8 cellular contexts compared by ENCODE assay signal in the genomic region with DNA sequence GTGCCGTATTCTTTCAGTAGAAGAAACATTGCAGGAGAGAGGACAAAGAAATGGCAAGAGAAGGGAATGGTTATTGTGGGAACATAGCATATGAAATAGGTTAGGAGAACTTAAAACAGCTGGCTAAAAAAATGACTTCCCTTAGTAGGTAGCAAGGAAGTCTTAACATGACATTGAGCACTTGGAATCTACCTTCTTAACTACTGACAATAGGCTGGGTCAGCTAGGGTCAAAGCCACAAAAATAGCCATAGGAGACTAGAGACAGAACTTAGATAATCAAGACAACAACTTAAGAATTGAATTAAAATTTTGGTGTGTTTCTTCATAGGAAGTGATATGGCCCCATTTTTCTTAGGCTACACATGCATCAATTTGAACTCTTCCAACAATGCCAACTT.
"Had no signal": no experiment of that assay in that cellular context is flagged by ENCODE, and none has a peak within 500 bp of the region (broad histone marks: within the 10 kb centered on the region; RNA-seq: fewer than 3 reads in every experiment).

No MANE protein-coding gene starts in this region.

- FAIRE-seq: K562 had no signal

- H3K4me3 Mint-ChIP-seq: HFFc6 had no signal

- H3K36me3 ChIP-seq: HAP-1 had no signal

- H3K9me3 Mint-ChIP-seq: HFFc6 had no signal

- H3K4me3 ChIP-seq: HAP-1, K562 had no signal

- DNase-seq: GOT3, H7, HFFc6, IMR-90 had no signal

- H3K9me3 ChIP-seq: HAP-1 had no signal

- H3K27ac Mint-ChIP-seq: HFFc6 had no signal

- H3K27ac ChIP-seq: HL-60 had no signal

- ATAC-seq: HCT116, K562 had no signal
